10 cellular contexts compared by ENCODE assay signal in genomic region chr15:92833493-92834271, GRCh38.
DNase-seq lines count a peak whose midpoint lies in the region; ATAC-seq and TF ChIP-seq lines count a peak whose summit lies in the region.
"Had no signal": no experiment of that assay in that cellular context is flagged by ENCODE, and none has a peak within 500 bp of the region (broad histone marks: within the 10 kb centered on the region; RNA-seq: fewer than 3 reads in every experiment).

No MANE protein-coding gene starts in this region.

- TF ChIP-seq CTCF in HCT116 (IDR thresholded peaks at IDR 0.05 in 2 of 3, conservative IDR thresholded peaks at IDR 0.05 in 1 of 3; ENCODE audit: borderline replicate concordance in 1 of 3, insufficient read depth in 1 of 3, low read depth in 2 of 3, low read length in 2 of 3) (no peak), WERI-Rb-1 (IDR thresholded peaks at IDR 0.05; ENCODE audit: low read depth, low read length) (no peak), hepatocyte (IDR thresholded peaks at IDR 0.05; ENCODE audit: poor library complexity) (no peak)

- H3K4me1 ChIP-seq in HCT116 (ENCODE audit: control insufficient read depth in 1 of 2, insufficient read depth in 2 of 2, low read length in 2 of 2) (peaks cover 26 to 32% of the 10 kb centered on the region in 2 experiments), hepatocyte (ENCODE audit: insufficient read depth) (peaks cover 32% of the 10 kb centered on the region)

- H3K9ac ChIP-seq in HCT116 (ENCODE audit: low read length) = no peak overlapping the region

- peaks cover 2% of the 10 kb centered on the region for H3K9me3 Mint-ChIP-seq in stimulated activated memory B cell treated with anti-CD40 and anti-IgM and Interleukin-4, amounts not matched to agents 10 μg/mL and 1 μg/mL and 100 μg/mL, for 72 hours

- no peaks in the 10 kb centered on the region for H3K36me3 Mint-ChIP-seq in stimulated activated memory B cell treated with anti-CD40 and anti-IgM and Interleukin-4, amounts not matched to agents 10 μg/mL and 1 μg/mL and 100 μg/mL, for 72 hours

- H4K20me1 ChIP-seq in HCT116 (ENCODE audit: insufficient read depth) (no peaks in the 10 kb centered on the region), hepatocyte (ENCODE audit: insufficient read depth, poor library complexity, severe bottlenecking) (no peaks in the 10 kb centered on the region)

- H3K9me3 ChIP-seq in HCT116 (ENCODE audit: control insufficient read depth in 1 of 2, insufficient read depth in 1 of 2, low read depth in 1 of 2, low read length in 2 of 2) (no peaks in the 10 kb centered on the region), WERI-Rb-1 (ENCODE audit: severe bottlenecking) (no peaks in the 10 kb centered on the region), hepatocyte (ENCODE audit: low read depth) (no peaks in the 10 kb centered on the region)

- TF ChIP-seq RAD21 in HCT116 (IDR thresholded peaks at IDR 0.05; ENCODE audit: low read depth) = no peak

- H3K27me3 ChIP-seq in HCT116 (ENCODE audit: insufficient read depth, low read length) (no peaks in the 10 kb centered on the region), WERI-Rb-1 (ENCODE audit: insufficient read depth, low read depth, severe bottlenecking) (no peaks in the 10 kb centered on the region), hepatocyte (no peaks in the 10 kb centered on the region)

- no peaks in the 10 kb centered on the region for H3K27me3 Mint-ChIP-seq in stimulated activated memory B cell treated with anti-CD40 and anti-IgM and Interleukin-4, amounts not matched to agents 10 μg/mL and 1 μg/mL and 100 μg/mL, for 72 hours

- CTCF ChIA-PET in HCT116 (lab: Charles Lee) = no interaction called here

- intact Hi-C loops in HCT116 (cut with micrococcal nuclease) = no loop called here

- H3K36me3 ChIP-seq in HCT116 (ENCODE audit: control insufficient read depth in 1 of 2, insufficient read depth in 2 of 2, low read length in 2 of 2) = no peaks in the 10 kb centered on the region
- H3K36me3 ChIP-seq in WERI-Rb-1 = no peaks in the 10 kb centered on the region
- H3K36me3 ChIP-seq in hepatocyte (replicated peaks; ENCODE audit: insufficient read depth, low read depth) = no peaks in the 10 kb centered on the region

- H3K4me3 ChIP-seq in HCT116 (replicated peaks in 1 of 2; ENCODE audit: low read depth in 1 of 2, low read length in 2 of 2) = no peak overlapping the region
- H3K4me3 ChIP-seq in WERI-Rb-1 (ENCODE audit: low read depth, low read length) = no peak overlapping the region
- H3K4me3 ChIP-seq in hepatocyte = no peak overlapping the region

- ATAC-seq in HCT116 = no peak
- ATAC-seq in stimulated activated memory B cell treated with anti-CD40 and anti-IgM and Interleukin-4, amounts not matched to agents 10 μg/mL and 1 μg/mL and 100 μg/mL, for 72 hours = no peak
- no peak for ATAC-seq in GM18517 (IDR thresholded peaks at IDR 0.05; ENCODE audit: unreplicated experiment)
- ATAC-seq in GM19035 (IDR thresholded peaks at IDR 0.05; ENCODE audit: unreplicated experiment) = no peak

- H3K9me2 ChIP-seq in HCT116 (ENCODE audit: insufficient read depth) (no peaks in the 10 kb centered on the region), hepatocyte (replicated peaks; ENCODE audit: insufficient read depth) (no peaks in the 10 kb centered on the region)

- no peak overlapping the region for H3K4me2 ChIP-seq in HCT116 (ENCODE audit: low read length)
- H3K4me2 ChIP-seq in hepatocyte = no peak overlapping the region

- WGBS in hepatocyte (ENCODE audit: low lambda C conversion rate, missing lambda C conversion rate) = 90% methylated on average over 5 of the region's 5 CpGs

- POLR2A ChIA-PET in HCT116 (lab: Charles Lee) = interaction anchor here (2.7 to 4.2 kb wide), 2 partner anchors 13 to 48 kb away, joined by 27 to 37 read pairs; no protein-coding TSS in a partner anchor

- H3K4me1 Mint-ChIP-seq in stimulated activated memory B cell treated with anti-CD40 and anti-IgM and Interleukin-4, amounts not matched to agents 10 μg/mL and 1 μg/mL and 100 μg/mL, for 72 hours = peaks cover 51% of the 10 kb centered on the region

- H3K4me3 Mint-ChIP-seq in stimulated activated memory B cell treated with anti-CD40 and anti-IgM and Interleukin-4, amounts not matched to agents 10 μg/mL and 1 μg/mL and 100 μg/mL, for 72 hours = no peak overlapping the region

- H2AFZ ChIP-seq in HCT116 (ENCODE audit: low read depth, low read length, poor library complexity, severe bottlenecking) (peak overlapping the region; percentile 46), hepatocyte (no peak overlapping the region)

- RAD21 ChIA-PET in HCT116 (lab: Charles Lee; ENCODE audit: low non-redundant PET in 1 of 2, low total read pairs in 2 of 2, uncharacterized antibody in 2 of 2, unreplicated experiment in 2 of 2) = no interaction called here

- DNase-seq in HCT116 (ENCODE audit: low read depth, low spot score) = no peak
- no peak for DNase-seq in WERI-Rb-1
- no peak for DNase-seq in hepatocyte (ENCODE audit: low spot score)
- no peak for DNase-seq in D341Med (ENCODE audit: low spot score)
- no peak for DNase-seq in T1000 (lab: John Stamatoyannopoulos, UW)
- DNase-seq: NCI-H1105, occipital lobe had no signal

- no peaks in the 10 kb centered on the region for H3K79me2 ChIP-seq in HCT116 (ENCODE audit: insufficient read depth, low read length)
- no peaks in the 10 kb centered on the region for H3K79me2 ChIP-seq in hepatocyte

- peak overlapping the region; percentile 91 for H3K27ac Mint-ChIP-seq in stimulated activated memory B cell treated with anti-CD40 and anti-IgM and Interleukin-4, amounts not matched to agents 10 μg/mL and 1 μg/mL and 100 μg/mL, for 72 hours

- peak overlapping the region; percentile 92 for H3K27ac ChIP-seq in HCT116 (ENCODE audit: low read depth, low read length)
- H3K27ac ChIP-seq in WERI-Rb-1 = peak overlapping the region; percentile 88
- peak overlapping the region; percentile 92 for H3K27ac ChIP-seq in hepatocyte

- TF ChIP-seq POLR2A in HCT116 (IDR thresholded peaks at IDR 0.05; ENCODE audit: borderline replicate concordance, extremely low read depth, insufficient read depth, insufficient read length) = no peak

- no TSS peak for BruUV-seq in HCT116 (replicated peaks; lab: Mats Ljungman, UMichigan)

TF ChIP-seq in HCT116, 20 proteins besides CTCF, POLR2A, EP300 and RAD21:
- TF ChIP-seq ATF3 (IDR thresholded peaks at IDR 0.05) (no peak), REST (IDR thresholded peaks at IDR 0.05; ENCODE audit: low read depth) (no peak)
